In genomic region chr11:35163707-35164496, GRCh38 we compare ENCODE assay signal across 9 cellular contexts. TPM values are rescaled to one million over a fixed set of nuclear protein-coding genes. Genes with fewer than 3 reads are reported as not detected.
DNase-seq lines count a peak whose midpoint lies in the region; ATAC-seq, FAIRE-seq and TF ChIP-seq lines count a peak whose summit lies in the region.
"Had no signal": no experiment of that assay in that cellular context is flagged by ENCODE, and none has a peak within 500 bp of the region (broad histone marks: within the 10 kb centered on the region; RNA-seq: fewer than 3 reads in every experiment).

No MANE protein-coding gene starts in this region.

- TF ChIP-seq EP300 in suprapubic skin (IDR thresholded peaks at IDR 0.05) = no peak
- TF ChIP-seq EP300 in HepG2 (IDR thresholded peaks at IDR 0.05; ENCODE audit: low read depth in 2 of 2, low read length in 2 of 2) = no peak
- no peak for TF ChIP-seq EP300 in HepG2 (CRISPR knock-in tag; IDR thresholded peaks at IDR 0.05; ENCODE audit: borderline replicate concordance)

- FAIRE-seq in HepG2 (lab: Jason Lieb, UNC) = no peak
- FAIRE-seq: G401.6 had no signal

- in situ Hi-C loops in KBM-7 (cut with MboI; ENCODE audit: low pct_unique_long_range_greater_than_20kb, low sequenced_read_pairs) (no loop called here), HepG2 (cut with HindIII; ENCODE audit: extremely low pct_ligation_motif_present, low pct_unique_long_range_greater_than_20kb) (no loop called here)

- H3K9me3 ChIP-seq in colonic mucosa (no peaks in the 10 kb centered on the region), suprapubic skin (no peaks in the 10 kb centered on the region), HepG2 (ENCODE audit: low read length) (no peaks in the 10 kb centered on the region)

- H3K4me3 Mint-ChIP-seq in activated CD4-positive, alpha-beta T cell treated with anti-CD3 and anti-CD28 coated beads, Interleukin-2, amount 10 ng/mL, durations not matched to agents 7 days and 5 days = peak overlapping the region; percentile 65

- no peaks in the 10 kb centered on the region for H3K79me2 ChIP-seq in HepG2 (ENCODE audit: insufficient read depth, low read length)

- no peak for TF ChIP-seq CTCF in colonic mucosa (IDR thresholded peaks at IDR 0.05)
- TF ChIP-seq CTCF in suprapubic skin (IDR thresholded peaks at IDR 0.05) = peak in 1 of 2 donors; percentile 5
- no peak for TF ChIP-seq CTCF in HepG2 (CRISPR knock-in tag; IDR thresholded peaks at IDR 0.05)

- ATAC-seq in HG03378 (IDR thresholded peaks at IDR 0.05; ENCODE audit: unreplicated experiment) = no peak
- ATAC-seq in HepG2 = no peak

- intact Hi-C loops in colonic mucosa (cut with DNase I) (no loop called here), HepG2 (cut with micrococcal nuclease; ENCODE audit: unreplicated experiment) (no loop called here)

- WGBS in suprapubic skin = 68% methylated on average over 3 of the region's 3 CpGs
- 18% methylated on average over 3 of the region's 3 CpGs for WGBS in HepG2 (ENCODE audit: low lambda C conversion rate)

- peaks cover 100% of the 10 kb centered on the region for H3K4me1 Mint-ChIP-seq in activated CD4-positive, alpha-beta T cell treated with anti-CD3 and anti-CD28 coated beads, Interleukin-2, amount 10 ng/mL, durations not matched to agents 7 days and 5 days

- H3K36me3 ChIP-seq in colonic mucosa = no peaks in the 10 kb centered on the region
- no peaks in the 10 kb centered on the region for H3K36me3 ChIP-seq in suprapubic skin
- H3K36me3 ChIP-seq in HepG2 (replicated peaks in 1 of 2; ENCODE audit: control insufficient read depth in 1 of 2, insufficient read depth in 2 of 2, low read length in 2 of 2) = no peaks in the 10 kb centered on the region

- BruUV-seq in HepG2 (replicated peaks; lab: Mats Ljungman, UMichigan) = no TSS peak

- peak overlapping the region; percentile 96 for H3K27ac Mint-ChIP-seq in activated CD4-positive, alpha-beta T cell treated with anti-CD3 and anti-CD28 coated beads, Interleukin-2, amount 10 ng/mL, durations not matched to agents 7 days and 5 days

- peak overlapping the region; percentile 19 for H3K27ac ChIP-seq in colonic mucosa
- H3K27ac ChIP-seq in suprapubic skin = peak overlapping the region; percentile 85
- no peak overlapping the region for H3K27ac ChIP-seq in HepG2 (ENCODE audit: extremely low read length, insufficient read depth, low read length)

- CTCF ChIA-PET in activated CD4-positive, alpha-beta T cell treated with anti-CD3 and anti-CD28 coated beads, Interleukin-2, amount 10 ng/mL, durations not matched to agents 7 days and 5 days (lab: Charles Lee) = interaction anchor here (0.7 to 7.5 kb wide), 13 partner anchors 9 to 246 kb away, joined by 3 to 95 read pairs (median 3); partner anchors contain the start of gene CD44
- CTCF ChIA-PET in HepG2 (lab: Yijun Ruan, JAX; ENCODE audit: low intra/inter-chr PET ratio, low total read pairs) = no interaction called here

- POLR2A ChIA-PET in activated CD4-positive, alpha-beta T cell treated with anti-CD3 and anti-CD28 coated beads, Interleukin-2, amount 10 ng/mL, durations not matched to agents 7 days and 5 days (lab: Charles Lee) = no interaction called here
- POLR2A ChIA-PET in HepG2 (lab: Yijun Ruan, JAX) = no interaction called here

- TF ChIP-seq POLR2A in suprapubic skin (IDR thresholded peaks at IDR 0.05) (no peak), HepG2 (IDR thresholded peaks at IDR 0.05; ENCODE audit: insufficient read depth in 1 of 2, low read depth in 2 of 2, low read length in 2 of 2) (no peak)

- TF ChIP-seq RAD21 in HepG2 (CRISPR knock-in tag; IDR thresholded peaks at IDR 0.05) = no peak

- peaks cover 5% of the 10 kb centered on the region for H3K9me3 Mint-ChIP-seq in activated CD4-positive, alpha-beta T cell treated with anti-CD3 and anti-CD28 coated beads, Interleukin-2, amount 10 ng/mL, durations not matched to agents 7 days and 5 days

- no peaks in the 10 kb centered on the region for H3K27me3 Mint-ChIP-seq in activated CD4-positive, alpha-beta T cell treated with anti-CD3 and anti-CD28 coated beads, Interleukin-2, amount 10 ng/mL, durations not matched to agents 7 days and 5 days

- H3K9ac ChIP-seq in colonic mucosa (ENCODE audit: low read depth in 2 of 2, low read length in 2 of 2) (no peak overlapping the region), HepG2 (ENCODE audit: insufficient read depth, low read depth, low read length) (no peak overlapping the region)

- peak; percentile 61 for DNase-seq in activated CD4-positive, alpha-beta T cell treated with anti-CD3 and anti-CD28 coated beads, Interleukin-2, amount 10 ng/mL, durations not matched to agents 7 days and 5 days
- DNase-seq in activated CD4-positive, alpha-beta T cell treated with anti-CD3 and anti-CD28 coated beads, Interleukin-2, amount 50 U/mL, for 1 hour = no peak
- DNase-seq in KBM-7 (peak; percentile 55), colonic mucosa (no peak), suprapubic skin (ENCODE audit: low spot score in 2 of 2) (no peak), occipital lobe (lab: John Stamatoyannopoulos, UW) (no peak), HepG2 (ENCODE audit: low spot score) (no peak)

- H3K36me3 Mint-ChIP-seq in activated CD4-positive, alpha-beta T cell treated with anti-CD3 and anti-CD28 coated beads, Interleukin-2, amount 10 ng/mL, durations not matched to agents 7 days and 5 days (ENCODE audit: low read depth) = peaks cover 83% of the 10 kb centered on the region

- H2AFZ ChIP-seq in HepG2 (ENCODE audit: low read length) = no peak overlapping the region

- H3K4me1 ChIP-seq in colonic mucosa (peaks cover 13% of the 10 kb centered on the region), suprapubic skin (peaks cover 100% of the 10 kb centered on the region), HepG2 (ENCODE audit: insufficient read depth, low read length) (no peaks in the 10 kb centered on the region)

- H3K4me3 ChIP-seq in colonic mucosa (no peak overlapping the region), suprapubic skin (no peak overlapping the region), HepG2 (replicated peaks in 1 of 3; ENCODE audit: insufficient read depth in 1 of 3, low read depth in 2 of 3, low read length in 3 of 3) (no peak overlapping the region)

- H4K20me1 ChIP-seq in HepG2 (ENCODE audit: insufficient read depth, low read length) = no peaks in the 10 kb centered on the region

- H3K27me3 ChIP-seq in colonic mucosa (no peaks in the 10 kb centered on the region), suprapubic skin (no peaks in the 10 kb centered on the region), HepG2 (ENCODE audit: control insufficient read depth in 1 of 2, insufficient read depth in 2 of 2, low read length in 2 of 2) (no peaks in the 10 kb centered on the region; a peak in 1 of 5 replicates)

- H3K4me2 ChIP-seq in HepG2 (ENCODE audit: low read depth, low read length) = no peak overlapping the region

TF ChIP-seq in HepG2, 621 proteins besides CTCF, POLR2A, EP300 and RAD21 (continues in another document):
- no peak for TF ChIP-seq ZMYM4 (CRISPR knock-in tag; IDR thresholded peaks at IDR 0.05)
- TF ChIP-seq SMAD9 (CRISPR knock-in tag; IDR thresholded peaks at IDR 0.05) = no peak
- TF ChIP-seq ZBTB42 (CRISPR knock-in tag; IDR thresholded peaks at IDR 0.05) = no peak
- TF ChIP-seq AKAP8 (CRISPR knock-in tag; IDR thresholded peaks at IDR 0.05) = no peak
- TF ChIP-seq, protein P1, sequence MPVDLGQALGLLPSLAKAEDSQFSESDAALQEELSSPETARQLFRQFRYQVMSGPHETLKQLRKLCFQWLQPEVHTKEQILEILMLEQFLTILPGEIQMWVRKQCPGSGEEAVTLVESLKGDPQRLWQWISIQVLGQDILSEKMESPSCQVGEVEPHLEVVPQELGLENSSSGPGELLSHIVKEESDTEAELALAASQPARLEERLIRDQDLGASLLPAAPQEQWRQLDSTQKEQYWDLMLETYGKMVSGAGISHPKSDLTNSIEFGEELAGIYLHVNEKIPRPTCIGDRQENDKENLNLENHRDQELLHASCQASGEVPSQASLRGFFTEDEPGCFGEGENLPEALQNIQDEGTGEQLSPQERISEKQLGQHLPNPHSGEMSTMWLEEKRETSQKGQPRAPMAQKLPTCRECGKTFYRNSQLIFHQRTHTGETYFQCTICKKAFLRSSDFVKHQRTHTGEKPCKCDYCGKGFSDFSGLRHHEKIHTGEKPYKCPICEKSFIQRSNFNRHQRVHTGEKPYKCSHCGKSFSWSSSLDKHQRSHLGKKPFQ (CRISPR knock-in tag; IDR thresholded peaks at IDR 0.05; ENCODE audit: insufficient replicate concordance) = no peak
- no peak for TF ChIP-seq ZKSCAN8 (CRISPR knock-in tag; IDR thresholded peaks at IDR 0.05; ENCODE audit: borderline replicate concordance)

RNA-seq across cellular contexts. Expression of gene CD44, which starts 24.9 kb away (rescaled TPM):
- 100 to 1,000 TPM; 518 to 534 TPM for total RNA-seq in activated CD4-positive, alpha-beta T cell treated with anti-CD3 and anti-CD28 coated beads, Interleukin-2, amount 10 ng/mL, durations not matched to agents 7 days and 5 days
- total RNA-seq in colonic mucosa (100 to 1,000 TPM; 152 to 171 TPM), suprapubic skin (1,000 to 10,000 TPM; 1,361 to 2,207 (median 1,502) TPM), occipital lobe (6.2 TPM), HepG2 (2016; rRNA removed; fragmentation: Illumina TruSeq; extraction: Trizol) (0.02 TPM in 1 of 2 replicates, not detected in the other)
- not detected in 2 replicates for total RNA-seq in HepG2 (2016; cell fraction: cytosol; rRNA removed; fragmentation: Illumina TruSeq; extraction: Trizol; ENCODE audit: low read depth)
- not detected in 2 replicates for total RNA-seq in HepG2 (2016; cell fraction: insoluble cytoplasmic fraction; rRNA removed; fragmentation: Illumina TruSeq; extraction: Trizol)
- total RNA-seq in HepG2 (2016; cell fraction: membrane; rRNA removed; fragmentation: Illumina TruSeq; extraction: Trizol) = not detected in 2 replicates
- not detected in 2 replicates for total RNA-seq in HepG2 (2016; cell fraction: nucleus; rRNA removed; fragmentation: Illumina TruSeq; extraction: Trizol)
- 0.11 and 0.29 TPM in 2 replicates for polyA plus RNA-seq in HepG2 (2011; rRNA removed)
- polyA plus RNA-seq in HepG2 (2011; cell fraction: cytosol; rRNA removed) = 0.16 and 0.21 TPM in 2 replicates
- polyA plus RNA-seq in HepG2 (2011; cell fraction: nucleus; rRNA removed) = not detected in 2 replicates
- not detected in 2 replicates for polyA plus RNA-seq in HepG2 (2012)
- not detected in 2 replicates for polyA plus RNA-seq in HepG2 (2016; cell fraction: cytosol; fragmentation: Illumina TruSeq; extraction: Trizol; ENCODE audit: low read depth)
- not detected in 2 replicates for polyA plus RNA-seq in HepG2 (2016; cell fraction: insoluble cytoplasmic fraction; fragmentation: Illumina TruSeq; extraction: Trizol; ENCODE audit: low read depth)
- polyA plus RNA-seq in HepG2 (2016; cell fraction: membrane; fragmentation: Illumina TruSeq; extraction: Trizol; ENCODE audit: low read depth) = not detected in 2 replicates
- not detected in 2 replicates for polyA plus RNA-seq in HepG2 (2016; cell fraction: nucleus; fragmentation: Illumina TruSeq; extraction: Trizol; ENCODE audit: insufficient read depth, low read depth)
- polyA minus RNA-seq in HepG2 (2011; rRNA and poly(A)+ RNA removed; ENCODE audit: low replicate concordance) = 343 TPM in 1 of 2 replicates, not detected in the other
- 0.97 TPM in 1 of 2 replicates, not detected in the other for polyA minus RNA-seq in HepG2 (2011; cell fraction: cytosol; rRNA and poly(A)+ RNA removed)
- 0.39 and 0.62 TPM in 2 replicates for polyA minus RNA-seq in HepG2 (2011; cell fraction: nucleus; rRNA and poly(A)+ RNA removed)

Comparison
In these comparisons a context has a peak if more than half of its experiments do, and no peak if none do; other contexts are left out.
1. DNase-seq: peak in activated CD4-positive, alpha-beta T cell treated with anti-CD3 and anti-CD28 coated beads, Interleukin-2, amount 10 ng/mL, durations not matched to agents 7 days and 5 days (single experiment) and KBM-7 (single experiment); none in activated CD4-positive, alpha-beta T cell treated with anti-CD3 and anti-CD28 coated beads, Interleukin-2, amount 50 U/mL, for 1 hour (single experiment), colonic mucosa (single experiment), suprapubic skin (0 of 2), occipital lobe (single experiment) and HepG2 (single experiment).
2. RNA of gene CD44, which starts 24.9 kb away (total RNA-seq): 1,361 to 2,207 TPM in suprapubic skin, 518 to 534 TPM in activated CD4-positive, alpha-beta T cell treated with anti-CD3 and anti-CD28 coated beads, Interleukin-2, amount 10 ng/mL, durations not matched to agents 7 days and 5 days and 152 to 171 TPM in colonic mucosa; 6.2 TPM in occipital lobe (single experiment) and 0.02 TPM in HepG2; every median in the first group is over 10 times any median in the second.